In genomic region chr5:1110260-1110929, GRCh38 we compare ENCODE assay signal across 8 cellular contexts. TPM values are rescaled to one million over a fixed set of nuclear protein-coding genes. Genes with fewer than 3 reads are reported as not detected.
A peak's percentile ranks its signal among the peaks of the same experiment; 100 is the strongest.
DNase-seq lines count a peak whose midpoint lies in the region; ATAC-seq and TF ChIP-seq lines count a peak whose summit lies in the region.

No MANE protein-coding gene starts in this region.

- H3K4me3 ChIP-seq in AG04449 (ENCODE audit: low read depth, low read length), result peak overlapping the region; percentile 55
- peak overlapping the region; percentile 93 for H3K4me3 ChIP-seq in mucosa of descending colon

- no peaks in the 10 kb centered on the region for H3K9me3 ChIP-seq in KOPT-K1 (ENCODE audit: insufficient read depth, low read length, poor library complexity, severe bottlenecking)
- H3K9me3 ChIP-seq in mucosa of descending colon, result no peaks in the 10 kb centered on the region

- POLR2A ChIA-PET in AG04449 (lab: Yijun Ruan, JAX), result no interaction called here

- TF ChIP-seq CTCF in AG04449 (IDR thresholded peaks at IDR 0.05; ENCODE audit: insufficient read depth, low read length, missing control alignments) (no peak), mucosa of descending colon (IDR thresholded peaks at IDR 0.05) (no peak)

- ATAC-seq in mucosa of descending colon, result peak; percentile 30
- ATAC-seq in GM18909 (IDR thresholded peaks at IDR 0.05; ENCODE audit: poor library complexity, unreplicated experiment), result no peak
- ATAC-seq in HG02623 (IDR thresholded peaks at IDR 0.05; ENCODE audit: unreplicated experiment), result no peak
- ATAC-seq in HG02840 (IDR thresholded peaks at IDR 0.05; ENCODE audit: low FRiP score, unreplicated experiment), result no peak

- H3K36me3 ChIP-seq in KOPT-K1 (ENCODE audit: insufficient read depth, low read length) (no peaks in the 10 kb centered on the region), mucosa of descending colon (ENCODE audit: low read depth) (no peaks in the 10 kb centered on the region)

- intact Hi-C loops in mucosa of descending colon (cut with DNase I, micrococcal nuclease), result no loop called here

- no peak for DNase-seq in AG04449 (ENCODE audit: low read depth, low spot score)
- DNase-seq in mucosa of descending colon, result peak; percentile 68 to 76 (median 74)
- no peak for DNase-seq in germinal center (ENCODE audit: low spot score)

- CTCF ChIA-PET in AG04449 (lab: Yijun Ruan, JAX), result interaction anchor here (0.6 kb wide), 1 partner anchor 534 kb away, joined by 3 read pairs; no protein-coding TSS in a partner anchor

- H3K27ac ChIP-seq in KOPT-K1 (ENCODE audit: low read depth, low read length, poor library complexity, severe bottlenecking), result peak overlapping the region; percentile 70
- peak overlapping the region; percentile 54 for H3K27ac ChIP-seq in cingulate gyrus (ENCODE audit: low read depth, low read length)

- H3K4me1 ChIP-seq in mucosa of descending colon (ENCODE audit: low read depth), result peaks cover 44% of the 10 kb centered on the region

RNA-seq across cellular contexts. Expression of gene SLC12A7, which starts 1.5 kb away (rescaled TPM):
- 10 to 100 TPM; 80.5 to 97.4 (median 94.1) TPM for total RNA-seq in mucosa of descending colon

Comparison
In these comparisons a context has a peak if more than half of its experiments do, and no peak if none do; other contexts are left out.
1. DNase-seq: peak in mucosa of descending colon (3 of 3); none in AG04449 (single experiment) and germinal center (single experiment).